24 cellular contexts compared by ENCODE assay signal in genomic region chr2:231133365-231134114, GRCh38. TPM values are rescaled to one million over a fixed set of nuclear protein-coding genes. Genes with fewer than 3 reads are reported as not detected.
DNase-seq lines count a peak whose midpoint lies in the region; ATAC-seq, FAIRE-seq and TF ChIP-seq lines count a peak whose summit lies in the region.
"Had no signal": no experiment of that assay in that cellular context is flagged by ENCODE, and none has a peak within 500 bp of the region (broad histone marks: within the 10 kb centered on the region; RNA-seq: fewer than 3 reads in every experiment).

No MANE protein-coding gene starts in this region.

- no peaks in the 10 kb centered on the region for H3K9me2 ChIP-seq in GM23338 (ENCODE audit: insufficient read depth)

- H3K4me3 ChIP-seq in SK-N-MC (peak overlapping the region; percentile 40), fibroblast of villous mesenchyme (ENCODE audit: low read depth, low read length) (no peak overlapping the region), skeletal muscle cell (ENCODE audit: low read depth, low read length) (no peak overlapping the region), GM23338 (no peak overlapping the region), ovary (no peak overlapping the region)
- H3K4me3 ChIP-seq: dorsolateral prefrontal cortex, MG63, tibial nerve had no signal

- ATAC-seq in GM23338 (no peak), GM21381 (IDR thresholded peaks at IDR 0.05; ENCODE audit: unreplicated experiment) (no peak)
- ATAC-seq: activated CD8-positive, alpha-beta T cell treated with anti-CD3 and anti-CD28 coated beads for 36 hours; left cardiac atrium; natural killer cell had no signal

- WGBS in ovary, 3 donors, result 59 to 82% (median 64%) methylated on average over 1 of the region's 1 CpG

- DNase-seq in GM19239 (ENCODE audit: insufficient read length, low spot score), result no peak
- DNase-seq in SK-N-MC (ENCODE audit: low read depth, low spot score), result peak; percentile 76
- DNase-seq in fibroblast of villous mesenchyme (ENCODE audit: low read depth), result peak; percentile 88
- DNase-seq in skeletal muscle cell (ENCODE audit: low read depth), result peak; percentile 49
- DNase-seq in GM23338 (ENCODE audit: low spot score), result no peak
- no peak for DNase-seq in ovary
- DNase-seq: activated CD8-positive, alpha-beta T cell treated with anti-CD3 and anti-CD28 coated beads for 36 hours; activated T-cell treated with anti-CD3 and anti-CD28 coated beads, Interleukin-2, amount 50 U/mL, for 1 hour; amygdala; CD8-positive, alpha-beta memory T cell; central memory CD4-positive, alpha-beta T cell; dorsolateral prefrontal cortex; left cardiac atrium; MG63; natural killer cell; NCI-H748 treated with DMSO at 0.1 percent for 48 hours; posterior cingulate gyrus; SHP77 treated with DMSO at 0.1 percent for 48 hours; small intestine; stimulated activated CD4-positive, alpha-beta T cell treated with anti-CD3 and anti-CD28 coated beads, Interleukin-4, amount 100 ng/mL, for 1 hour had no signal

- H3K27ac ChIP-seq in SK-N-MC (peak overlapping the region; percentile 82), GM23338 (ENCODE audit: low read depth) (no peak overlapping the region), ovary (no peak overlapping the region)
- H3K27ac ChIP-seq: dorsolateral prefrontal cortex, tibial nerve had no signal

- H3K36me3 ChIP-seq in SK-N-MC (ENCODE audit: insufficient read depth, low read length), result peaks cover 4% of the 10 kb centered on the region; the same call in 1 of the 2 replicates
- H3K36me3 ChIP-seq in GM23338 (ENCODE audit: insufficient read depth), result 0 out of 2 replicates have a peak, but pooled peaks cover 4% of the 10 kb centered on the region
- H3K36me3 ChIP-seq in ovary, result no peaks in the 10 kb centered on the region
- H3K36me3 ChIP-seq: tibial nerve had no signal

- H3K9ac ChIP-seq in SK-N-MC (ENCODE audit: insufficient read length), result no peak overlapping the region

- peak; percentile 23 for FAIRE-seq in GM19239 (lab: Jason Lieb, UNC)
- FAIRE-seq: small intestine had no signal

- H3K4me3 Mint-ChIP-seq in GM23338, result no peak overlapping the region
- H3K4me3 Mint-ChIP-seq: activated CD8-positive, alpha-beta T cell treated with anti-CD3 and anti-CD28 coated beads for 36 hours; CD8-positive, alpha-beta memory T cell; natural killer cell; stimulated activated naive CD8-positive, alpha-beta T cell treated with anti-CD3 and anti-CD28 coated beads, Interleukin-15, Interleukin-2, amounts not matched to agents 100 ng/mL and 50 ng/mL, for 24 hours; T-helper 1 cell treated with Interleukin-12 subunit alpha and Interleukin-12 subunit beta and Interleukin-4 antibody, amounts not matched to agents 30 μg/mL and 1 μg/mL, for 36 hours had no signal

- H3K36me3 Mint-ChIP-seq in GM23338 (ENCODE audit: low read depth), result no peaks in the 10 kb centered on the region
- H3K36me3 Mint-ChIP-seq: natural killer cell had no signal

- TF ChIP-seq CTCF in fibroblast of villous mesenchyme (IDR thresholded peaks at IDR 0.05; ENCODE audit: insufficient read depth, low read depth, low read length), result no peak
- TF ChIP-seq CTCF in GM23338 (conservative IDR thresholded peaks at IDR 0.05; ENCODE audit: low read depth in 2 of 2), result no peak
- no peak for TF ChIP-seq CTCF in ovary (IDR thresholded peaks at IDR 0.05)

- no peaks in the 10 kb centered on the region for H3K9me3 Mint-ChIP-seq in GM23338
- H3K9me3 Mint-ChIP-seq: activated CD8-positive, alpha-beta T cell treated with anti-CD3 and anti-CD28 coated beads for 36 hours; CD8-positive, alpha-beta memory T cell; natural killer cell; stimulated activated naive CD8-positive, alpha-beta T cell treated with anti-CD3 and anti-CD28 coated beads, Interleukin-15, Interleukin-2, amounts not matched to agents 100 ng/mL and 50 ng/mL, for 24 hours; T-helper 1 cell treated with Interleukin-12 subunit alpha and Interleukin-12 subunit beta and Interleukin-4 antibody, amounts not matched to agents 30 μg/mL and 1 μg/mL, for 36 hours had no signal

- H2AFZ ChIP-seq in GM23338, result no peak overlapping the region

- H3K9me3 ChIP-seq in SK-N-MC (ENCODE audit: low read depth, low read length) (no peaks in the 10 kb centered on the region), ovary (no peaks in the 10 kb centered on the region)
- H3K9me3 ChIP-seq: MG63, tibial nerve had no signal

- peaks cover 32% of the 10 kb centered on the region for H3K4me1 ChIP-seq in GM23338 (ENCODE audit: insufficient read depth)
- peaks cover under 1% of the 10 kb centered on the region for H3K4me1 ChIP-seq in ovary (ENCODE audit: insufficient read depth)

- no peak overlapping the region for H3K4me2 ChIP-seq in GM23338

- no peaks in the 10 kb centered on the region for H4K20me1 ChIP-seq in GM23338 (replicated peaks; ENCODE audit: insufficient read depth)

- no peaks in the 10 kb centered on the region for H3F3A ChIP-seq in GM23338 (replicated peaks; ENCODE audit: low read depth)

- TF ChIP-seq POLR2A in ovary (IDR thresholded peaks at IDR 0.05), result no peak

- no peaks in the 10 kb centered on the region for H3K27me3 ChIP-seq in GM23338 (ENCODE audit: insufficient read depth)
- H3K27me3 ChIP-seq in ovary, result no peaks in the 10 kb centered on the region
- H3K27me3 ChIP-seq: dorsolateral prefrontal cortex, MG63, tibial nerve had no signal

- H3K27me3 Mint-ChIP-seq in GM23338 (ENCODE audit: insufficient read depth, low read depth, poor library complexity), result no peaks in the 10 kb centered on the region
- H3K27me3 Mint-ChIP-seq: activated CD8-positive, alpha-beta T cell treated with anti-CD3 and anti-CD28 coated beads for 36 hours; CD8-positive, alpha-beta memory T cell; stimulated activated naive CD8-positive, alpha-beta T cell treated with anti-CD3 and anti-CD28 coated beads, Interleukin-15, Interleukin-2, amounts not matched to agents 100 ng/mL and 50 ng/mL, for 24 hours had no signal

- H3K4me1 Mint-ChIP-seq in GM23338, result peaks cover 22% of the 10 kb centered on the region; the same call in 2 of the 3 replicates

- no peak overlapping the region for H3K27ac Mint-ChIP-seq in GM23338
- H3K27ac Mint-ChIP-seq: activated CD8-positive, alpha-beta T cell treated with anti-CD3 and anti-CD28 coated beads for 36 hours; T-helper 1 cell treated with Interleukin-12 subunit alpha and Interleukin-12 subunit beta and Interleukin-4 antibody, amounts not matched to agents 30 μg/mL and 1 μg/mL, for 36 hours had no signal

- intact Hi-C loops in ovary (cut with DNase I), result no loop called here

- TF ChIP-seq EP300 in ovary (IDR thresholded peaks at IDR 0.05), result no peak

- peaks cover 25% of the 10 kb centered on the region for H3K79me2 ChIP-seq in GM23338 (replicated peaks; ENCODE audit: insufficient read depth)

TF ChIP-seq in GM23338, 12 proteins besides CTCF, POLR2A, EP300 and RAD21 (continues in another document):
- TF ChIP-seq EZH2phosphoT487 (IDR thresholded peaks at IDR 0.05; ENCODE audit: unreplicated experiment) (no peak), EZH2 (IDR thresholded peaks at IDR 0.05; ENCODE audit: low read depth, unreplicated experiment) (no peak), ETS1 (IDR thresholded peaks at IDR 0.05) (no peak), POLR2AphosphoS5 (IDR thresholded peaks at IDR 0.05; ENCODE audit: low read depth) (no peak), JUNB (IDR thresholded peaks at IDR 0.05; ENCODE audit: unreplicated experiment) (no peak), CREB1 (CRISPR knock-in tag; IDR thresholded peaks at IDR 0.05; ENCODE audit: low read depth) (no peak), STAT1 (IDR thresholded peaks at IDR 0.05; ENCODE audit: unreplicated experiment) (no peak), ZNF114 (CRISPR knock-in tag; IDR thresholded peaks at IDR 0.05) (no peak), NANOG (IDR thresholded peaks at IDR 0.05; ENCODE audit: borderline replicate concordance) (no peak)
- TF ChIP-seq, protein P1, sequence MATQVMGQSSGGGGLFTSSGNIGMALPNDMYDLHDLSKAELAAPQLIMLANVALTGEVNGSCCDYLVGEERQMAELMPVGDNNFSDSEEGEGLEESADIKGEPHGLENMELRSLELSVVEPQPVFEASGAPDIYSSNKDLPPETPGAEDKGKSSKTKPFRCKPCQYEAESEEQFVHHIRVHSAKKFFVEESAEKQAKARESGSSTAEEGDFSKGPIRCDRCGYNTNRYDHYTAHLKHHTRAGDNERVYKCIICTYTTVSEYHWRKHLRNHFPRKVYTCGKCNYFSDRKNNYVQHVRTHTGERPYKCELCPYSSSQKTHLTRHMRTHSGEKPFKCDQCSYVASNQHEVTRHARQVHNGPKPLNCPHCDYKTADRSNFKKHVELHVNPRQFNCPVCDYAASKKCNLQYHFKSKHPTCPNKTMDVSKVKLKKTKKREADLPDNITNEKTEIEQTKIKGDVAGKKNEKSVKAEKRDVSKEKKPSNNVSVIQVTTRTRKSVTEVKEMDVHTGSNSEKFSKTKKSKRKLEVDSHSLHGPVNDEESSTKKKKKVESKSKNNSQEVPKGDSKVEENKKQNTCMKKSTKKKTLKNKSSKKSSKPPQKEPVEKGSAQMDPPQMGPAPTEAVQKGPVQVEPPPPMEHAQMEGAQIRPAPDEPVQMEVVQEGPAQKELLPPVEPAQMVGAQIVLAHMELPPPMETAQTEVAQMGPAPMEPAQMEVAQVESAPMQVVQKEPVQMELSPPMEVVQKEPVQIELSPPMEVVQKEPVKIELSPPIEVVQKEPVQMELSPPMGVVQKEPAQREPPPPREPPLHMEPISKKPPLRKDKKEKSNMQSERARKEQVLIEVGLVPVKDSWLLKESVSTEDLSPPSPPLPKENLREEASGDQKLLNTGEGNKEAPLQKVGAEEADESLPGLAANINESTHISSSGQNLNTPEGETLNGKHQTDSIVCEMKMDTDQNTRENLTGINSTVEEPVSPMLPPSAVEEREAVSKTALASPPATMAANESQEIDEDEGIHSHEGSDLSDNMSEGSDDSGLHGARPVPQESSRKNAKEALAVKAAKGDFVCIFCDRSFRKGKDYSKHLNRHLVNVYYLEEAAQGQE (IDR thresholded peaks at IDR 0.05; ENCODE audit: unreplicated experiment), result no peak

RNA-seq across cellular contexts. Expression of gene HTR2B, which starts 8.7 kb away (rescaled TPM):
- total RNA-seq in fibroblast of villous mesenchyme (109 and 159 TPM in 2 replicates), ovary (1 to 10 TPM in 3 of 7 donors, under 1 TPM in 3, not detected in 1; 0.15 to 2.0 (median 0.88) TPM)
- total RNA-seq in GM23338 (2014; rRNA removed; shearing (Covaris generic)), result not detected in 2 replicates
- polyA plus RNA-seq in GM23338 (2016; fragmentation: Nextera tagmentation; extraction: Ambion mirVana) (0.16 and 0.47 TPM in 2 replicates), ovary (1 to 10 TPM in 1 of 2 donors, under 1 TPM in 1; 0.64 to 3.0 TPM)
- total RNA-seq: activated CD8-positive, alpha-beta T cell treated with anti-CD3 and anti-CD28 coated beads for 36 hours; CD8-positive, alpha-beta memory T cell; natural killer cell had no signal
- polyA plus RNA-seq: CD8-positive, alpha-beta memory T cell had no signal

Comparison
In these comparisons a context has a peak if more than half of its experiments do, and no peak if none do; other contexts are left out.
1. DNase-seq: peak in SK-N-MC (single experiment), fibroblast of villous mesenchyme (single experiment) and skeletal muscle cell (single experiment); none in GM19239 (single experiment), GM23338 (single experiment) and ovary (0 of 5).
2. RNA of gene HTR2B, which starts 8.7 kb away (total RNA-seq): 109 to 159 TPM in fibroblast of villous mesenchyme; 0.15 to 2.0 TPM in ovary and not detected in GM23338; every median in the first group is over 10 times any median in the second.